2 cellular contexts compared by ENCODE assay signal in genomic region chrX:40090961-40091360, GRCh38.
TF ChIP-seq lines count a peak whose summit lies in the region.

No MANE protein-coding gene starts in this region.

TF ChIP-seq in HCT116, 20 proteins besides CTCF, POLR2A, EP300 and RAD21:
- TF ChIP-seq SP1 (IDR thresholded peaks at IDR 0.05; ENCODE audit: low read depth) (no peak), ZNF274 (IDR thresholded peaks at IDR 0.05; ENCODE audit: low read depth, low read length) (no peak), YY1 (IDR thresholded peaks at IDR 0.05; ENCODE audit: extremely low read depth, insufficient replicate concordance, low read depth, low read length) (no peak), CEBPB (IDR thresholded peaks at IDR 0.05; ENCODE audit: low read depth) (no peak), EZH2 (IDR thresholded peaks at IDR 0.05) (no peak), MAX (IDR thresholded peaks at IDR 0.05) (no peak)

TF ChIP-seq in K562, 482 proteins besides CTCF, POLR2A, EP300 and RAD21:
- TF ChIP-seq ZNF695 (CRISPR knock-in tag; IDR thresholded peaks at IDR 0.05) (no peak), NFIC (IDR thresholded peaks at IDR 0.05) (no peak), RNF219 (CRISPR knock-in tag; IDR thresholded peaks at IDR 0.05) (no peak), HDAC8 (tag; IDR thresholded peaks at IDR 0.05) (no peak), BACH1 (tag; IDR thresholded peaks at IDR 0.05) (no peak), GMEB1 (CRISPR knock-in tag; IDR thresholded peaks at IDR 0.05) (no peak), ZNF507 (tag; conservative IDR thresholded peaks at IDR 0.05) (no peak), CUX1 (CRISPR knock-in tag; IDR thresholded peaks at IDR 0.05) (no peak), ZBTB9 (CRISPR knock-in tag; IDR thresholded peaks at IDR 0.05) (no peak)
